8 cellular contexts compared by ENCODE assay signal in genomic region chr1:212699104-212699838, GRCh38. TPM values are rescaled to one million over a fixed set of nuclear protein-coding genes. Genes with fewer than 3 reads are reported as not detected.
DNase-seq lines count a peak whose midpoint lies in the region; ATAC-seq and TF ChIP-seq lines count a peak whose summit lies in the region.

No MANE protein-coding gene starts in this region.

- ATAC-seq in GM18861 (IDR thresholded peaks at IDR 0.05; ENCODE audit: unreplicated experiment): peak; percentile 31
- ATAC-seq in HG03108 (IDR thresholded peaks at IDR 0.05; ENCODE audit: unreplicated experiment): peak; percentile 51
- ATAC-seq in activated T-cell treated with anti-CD3 and anti-CD28 coated beads, Interleukin-2, amount 50 U/mL, for 4 hours: peak; percentile 69 to 72

- H2AFZ ChIP-seq in neuron (ENCODE audit: low read depth, low read length): peak overlapping the region; percentile 8

- no peak for TF ChIP-seq POLR2A in uterus (IDR thresholded peaks at IDR 0.05)

- H3K9me3 Mint-ChIP-seq in activated T-cell treated with anti-CD3 and anti-CD28 coated beads, Interleukin-2, amount 50 U/mL, for 4 hours: no peaks in the 10 kb centered on the region

- peak; percentile 59 for TF ChIP-seq CTCF in foreskin fibroblast (IDR thresholded peaks at IDR 0.05; ENCODE audit: low read depth, low read length)
- peak in 3 of 4 experiments; percentile 17 to 35 (median 27) for TF ChIP-seq CTCF in uterus (IDR thresholded peaks at IDR 0.05)

- intact Hi-C loops in uterus (cut with DNase I; ENCODE audit: low total_unique reads): no loop called here

- H3K9me3 ChIP-seq in neuron (ENCODE audit: low read length): no peaks in the 10 kb centered on the region
- H3K9me3 ChIP-seq in uterus: no peaks in the 10 kb centered on the region

- peak overlapping the region; percentile 56 to 62 for H3K4me3 ChIP-seq in foreskin fibroblast (ENCODE audit: low read depth in 1 of 2, low read length in 2 of 2)
- peak overlapping the region; percentile 43 for H3K4me3 ChIP-seq in neuron (ENCODE audit: low read length)
- H3K4me3 ChIP-seq in uterus: peak overlapping the region; percentile 53 to 63

- peaks cover 7% of the 10 kb centered on the region for H3K27me3 Mint-ChIP-seq in activated T-cell treated with anti-CD3 and anti-CD28 coated beads, Interleukin-2, amount 50 U/mL, for 4 hours (ENCODE audit: low read depth)

- peak overlapping the region; percentile 89 for H3K4me3 Mint-ChIP-seq in activated T-cell treated with anti-CD3 and anti-CD28 coated beads, Interleukin-2, amount 50 U/mL, for 4 hours

- H3K27ac ChIP-seq in uterus: peak overlapping the region; percentile 64 to 73

- H3K36me3 Mint-ChIP-seq in activated T-cell treated with anti-CD3 and anti-CD28 coated beads, Interleukin-2, amount 50 U/mL, for 4 hours (ENCODE audit: insufficient read depth): peaks cover 10% of the 10 kb centered on the region

- H3K4me1 ChIP-seq in neuron (ENCODE audit: insufficient read depth, low read length) (peaks cover 28% of the 10 kb centered on the region), uterus (peaks cover 0 to 7% of the 10 kb centered on the region in 2 donors)

- DNase-seq in AG08396 (ENCODE audit: low spot score) (peak; percentile 80), NCI-H774 (lab: John Stamatoyannopoulos, UW) (peak; percentile 61), foreskin fibroblast (peak in 1 of 2 donors; percentile 80), uterus (peak in 1 of 2 donors; percentile 39)
- peak; percentile 47 for DNase-seq in activated T-cell treated with anti-CD3 and anti-CD28 coated beads, Interleukin-2, amount 50 U/mL, for 4 hours

- H3K36me3 ChIP-seq in neuron (ENCODE audit: insufficient read depth, low read length): no peaks in the 10 kb centered on the region
- H3K36me3 ChIP-seq in uterus: no peaks in the 10 kb centered on the region

- peaks cover 34% of the 10 kb centered on the region for H3K27me3 ChIP-seq in neuron (ENCODE audit: insufficient read depth, low read length)
- H3K27me3 ChIP-seq in uterus: no peaks in the 10 kb centered on the region

- peaks cover 61% of the 10 kb centered on the region for H3K4me1 Mint-ChIP-seq in activated T-cell treated with anti-CD3 and anti-CD28 coated beads, Interleukin-2, amount 50 U/mL, for 4 hours (ENCODE audit: low read depth)

RNA-seq across cellular contexts. Expression of gene BATF3, which starts 0.4 kb away (rescaled TPM):
- total RNA-seq in activated T-cell treated with anti-CD3 and anti-CD28 coated beads, Interleukin-2, amount 50 U/mL, for 4 hours: 10 to 100 TPM; 54.2 to 75.8 (median 64.8) TPM
- 10 to 100 TPM in 1 of 4 donors, 1 to 10 TPM in 2, not detected in 1; 3.0 to 10.3 (median 3.5) TPM for total RNA-seq in uterus

Comparison
In these comparisons a context has a peak if more than half of its experiments do, and no peak if none do; other contexts are left out.
1. RNA of gene BATF3, which starts 0.4 kb away (total RNA-seq): 54.2 to 75.8 TPM in activated T-cell treated with anti-CD3 and anti-CD28 coated beads, Interleukin-2, amount 50 U/mL, for 4 hours; 3.0 to 10.3 TPM in uterus; every median in the first group is over 4 times any median in the second.
2. Peak in every context shown above with its lines, with median percentiles within 50 percentile points of each other: ATAC-seq and H3K4me3 ChIP-seq.